Comparison of ENCODE assay signal across 8 cellular contexts in genomic region chr19:46990998-46991676, GRCh38. TPM values are rescaled to one million over a fixed set of nuclear protein-coding genes. Genes with fewer than 3 reads are reported as not detected.
DNase-seq lines count a peak whose midpoint lies in the region; ATAC-seq, FAIRE-seq and TF ChIP-seq lines count a peak whose summit lies in the region.

No MANE protein-coding gene starts in this region.

- no peak overlapping the region for H3K4me3 ChIP-seq in kidney (ENCODE audit: low read length in 2 of 2)

- peak; percentile 90 for TF ChIP-seq CTCF in kidney (IDR thresholded peaks at IDR 0.05; ENCODE audit: borderline replicate concordance, extremely low read depth, insufficient read depth)

- peak; percentile 54 for FAIRE-seq in kidney (lab: Jason Lieb, UNC)

- DNase-seq in NCI-H1417 (lab: John Stamatoyannopoulos, UW), result peak; percentile 58 to 82 (median 75)
- DNase-seq in NCI-H1417 treated with DMSO at 0.1 percent for 48 hours (lab: John Stamatoyannopoulos, UW), result no peak
- peak; percentile 76 for DNase-seq in NCI-H2171 treated with DMSO at 0.1 percent for 48 hours (lab: John Stamatoyannopoulos, UW)
- DNase-seq in activated CD4-positive, CD25-positive, alpha-beta regulatory T cell (lab: John Stamatoyannopoulos, UW), result peak; percentile 7 to 45 (median 16)
- peak; percentile 79 for DNase-seq in cerebellum (ENCODE audit: low spot score)
- DNase-seq in kidney, result peak; percentile 88
- DNase-seq in stimulated activated CD4-positive, alpha-beta T cell treated with anti-CD3 and anti-CD28 coated beads, Interleukin-1b, Interleukin-23, amount 100 ng/mL, for 1 hour (ENCODE audit: low read depth in 2 of 2), result peak; percentile 15 to 37

- intact Hi-C loops in kidney (cut with DNase I), result no loop called here

- peak overlapping the region in 1 of 2 donors; percentile 31 for H3K9ac ChIP-seq in kidney (ENCODE audit: low read length in 2 of 2)

- H3K9me3 ChIP-seq in kidney (ENCODE audit: control insufficient read depth in 1 of 2, low read length in 2 of 2), result no peaks in the 10 kb centered on the region

- peak overlapping the region; percentile 34 to 68 for H3K27ac ChIP-seq in kidney (ENCODE audit: low read depth in 2 of 2, low read length in 2 of 2)

- peaks cover 9 to 47% of the 10 kb centered on the region in 2 donors for H3K36me3 ChIP-seq in kidney (ENCODE audit: control insufficient read depth in 1 of 2, insufficient read depth in 2 of 2, low read length in 2 of 2)

- H3K4me1 ChIP-seq in kidney (ENCODE audit: control insufficient read depth in 1 of 2, insufficient read depth in 1 of 2, low read depth in 1 of 2, low read length in 2 of 2), result peaks cover 15 to 18% of the 10 kb centered on the region in 2 donors

- ATAC-seq in HG03571 (IDR thresholded peaks at IDR 0.05; ENCODE audit: unreplicated experiment), result no peak

RNA-seq across cellular contexts. Expression of gene NPAS1, which starts 28.5 kb away (rescaled TPM):
- 0.36 TPM for total RNA-seq in cerebellum
- 0.38 TPM for total RNA-seq in kidney
- 1.7 TPM for polyA plus RNA-seq in kidney (ENCODE audit: insufficient read depth, low read depth, low replicate concordance)

RNA-seq across cellular contexts. Expression of gene TMEM160, which starts 57.3 kb away (rescaled TPM):
- total RNA-seq in cerebellum, result 12.2 TPM
- total RNA-seq in kidney, result 34.1 TPM
- 57.9 TPM for polyA plus RNA-seq in kidney (ENCODE audit: insufficient read depth, low read depth, low replicate concordance)
